ENCODE assay signal across 8 cellular contexts in the genomic region with DNA sequence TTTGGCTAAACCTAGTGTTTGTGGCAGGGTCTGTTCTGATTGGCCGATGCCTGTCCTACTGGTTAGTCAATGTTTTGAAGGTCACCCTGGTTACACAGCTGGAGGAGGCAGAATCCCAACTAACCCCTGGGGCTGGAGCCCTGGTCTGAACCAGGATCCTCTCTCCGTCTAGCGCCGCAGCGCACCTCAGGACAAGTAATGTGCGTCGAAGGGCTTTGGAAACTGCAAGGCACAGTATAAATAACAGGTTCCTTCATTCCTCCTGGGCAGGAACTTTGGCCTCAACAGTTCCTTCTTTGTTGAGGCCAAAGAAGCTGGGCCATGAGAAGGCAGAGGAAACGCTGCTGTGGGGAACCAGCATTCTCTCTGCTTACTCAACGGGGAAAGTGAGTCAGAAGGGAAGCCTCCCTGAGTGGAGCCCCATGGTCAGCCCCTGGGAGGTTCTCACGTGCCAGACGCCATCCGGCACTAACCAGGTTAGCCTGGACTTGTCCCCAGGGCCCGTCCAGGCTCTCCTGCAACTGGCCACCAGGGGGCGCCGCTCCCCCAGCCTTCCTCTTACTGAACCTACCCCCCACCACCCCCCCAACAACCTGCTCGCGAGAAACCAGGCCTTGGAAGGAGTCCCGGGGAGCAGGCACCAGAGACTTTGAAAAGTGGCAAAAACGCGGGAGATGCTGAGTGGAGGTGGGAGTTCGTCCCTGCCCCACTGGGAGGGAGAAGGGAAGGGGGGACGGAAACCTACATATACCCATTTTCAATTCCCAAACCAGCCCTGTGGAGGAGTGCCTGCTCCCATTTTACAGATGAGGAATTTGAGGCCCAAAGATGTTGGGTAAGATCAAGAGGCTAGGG. TPM values are rescaled to one million over a fixed set of nuclear protein-coding genes. Genes with fewer than 3 reads are reported as not detected.
A peak's percentile ranks its signal among the peaks of the same experiment; 100 is the strongest.
DNase-seq lines count a peak whose midpoint lies in the region; ATAC-seq and TF ChIP-seq lines count a peak whose summit lies in the region.

No MANE protein-coding gene starts in this region.

- CTCF ChIA-PET in PC-9 (lab: Charles Lee), result interaction anchor here (1.0 to 2.2 kb wide), 7 partner anchors 34 to 102 kb away, joined by 3 to 18 read pairs (median 6); no protein-coding TSS in a partner anchor

- POLR2A ChIA-PET in PC-9 (lab: Charles Lee; ENCODE audit: unreplicated experiment), result interaction anchor here (0.6 to 1.4 kb wide), 7 partner anchors 29 to 715 kb away, joined by 3 to 24 read pairs (median 5); a partner anchor contains a TSS
- POLR2A ChIA-PET in naive thymus-derived CD8-positive, alpha-beta T cell (lab: Charles Lee), result interaction anchor here (0.5 to 5.7 kb wide), 10 partner anchors 30 to 105 kb away, joined by 3 to 53 read pairs (median 19); a partner anchor contains a TSS

- H3K4me1 ChIP-seq in PC-9 (replicated peaks; ENCODE audit: insufficient read depth), result peaks cover 45% of the 10 kb centered on the region
- H3K4me1 ChIP-seq in esophagus squamous epithelium, result peaks cover 42 to 65% (median 43%) of the 10 kb centered on the region in 3 donors

- DNase-seq in D341Med (ENCODE audit: low spot score) (peak; percentile 90), HuH-7.5 (ENCODE audit: low spot score) (peak; percentile 92), PC-9 (peak; percentile 76 to 90), esophagus squamous epithelium (lab: John Stamatoyannopoulos, UW) (peak; percentile 68)
- peak; percentile 97 to 98 for DNase-seq in activated T-cell treated with anti-CD3 and anti-CD28 coated beads, Interleukin-2, amount 50 U/mL, for 48 hours
- peak; percentile 76 to 94 (median 85) for DNase-seq in naive thymus-derived CD8-positive, alpha-beta T cell

- BruUV-seq in PC-9 (replicated peaks; lab: Mats Ljungman, UMichigan), result no TSS peak

- H3K27me3 ChIP-seq in PC-9 (ENCODE audit: insufficient read depth, low read depth), result no peaks in the 10 kb centered on the region
- no peaks in the 10 kb centered on the region for H3K27me3 ChIP-seq in esophagus squamous epithelium

- no peaks in the 10 kb centered on the region for H4K20me1 ChIP-seq in PC-9 (ENCODE audit: insufficient read depth)

- H3K36me3 ChIP-seq in PC-9 (ENCODE audit: low read depth) (no peaks in the 10 kb centered on the region), esophagus squamous epithelium (no peaks in the 10 kb centered on the region)

- peaks cover 5% of the 10 kb centered on the region; the same call in 1 of the 2 replicates for H3K79me2 ChIP-seq in PC-9 (ENCODE audit: low read depth)

- peak overlapping the region; percentile 5 to 95 (median 80) for H3K27ac Mint-ChIP-seq in naive thymus-derived CD8-positive, alpha-beta T cell
- H3K27ac Mint-ChIP-seq in stimulated activated memory B cell treated with anti-CD40 and anti-IgM and Interleukin-4, amounts not matched to agents 10 μg/mL and 1 μg/mL and 100 μg/mL, for 72 hours, result peak overlapping the region; percentile 99

- peak in 1 of 4 donors; percentile 11 for TF ChIP-seq POLR2A in esophagus squamous epithelium (IDR thresholded peaks at IDR 0.05)

- no peaks in the 10 kb centered on the region for H3K36me3 Mint-ChIP-seq in naive thymus-derived CD8-positive, alpha-beta T cell
- H3K36me3 Mint-ChIP-seq in stimulated activated memory B cell treated with anti-CD40 and anti-IgM and Interleukin-4, amounts not matched to agents 10 μg/mL and 1 μg/mL and 100 μg/mL, for 72 hours, result no peaks in the 10 kb centered on the region

- WGBS in esophagus squamous epithelium, 2 donors, result 0 to 2% methylated on average over 5 to 10 of the region's 22 CpGs

- H3F3A ChIP-seq in PC-9 (ENCODE audit: insufficient read depth, low read depth), result peaks cover 42% of the 10 kb centered on the region

- H3K27me3 Mint-ChIP-seq in naive thymus-derived CD8-positive, alpha-beta T cell, result no peaks in the 10 kb centered on the region
- H3K27me3 Mint-ChIP-seq in stimulated activated memory B cell treated with anti-CD40 and anti-IgM and Interleukin-4, amounts not matched to agents 10 μg/mL and 1 μg/mL and 100 μg/mL, for 72 hours, result no peaks in the 10 kb centered on the region

- no peaks in the 10 kb centered on the region for H3K9me2 ChIP-seq in PC-9 (ENCODE audit: insufficient read depth)

- 0 out of 2 replicates have a peak overlapping the region, but pooled peaks have one; percentile 37 for H2AFZ ChIP-seq in PC-9

- H3K4me3 ChIP-seq in PC-9 (peak overlapping the region; percentile 29; the same call in 1 of the 2 replicates), esophagus squamous epithelium (peak overlapping the region in 1 of 4 donors; percentile 70)

- H3K4me2 ChIP-seq in PC-9, result peak overlapping the region; percentile 98

- TF ChIP-seq CTCF in PC-9 (conservative IDR thresholded peaks at IDR 0.05), result peak; percentile 97
- TF ChIP-seq CTCF in esophagus squamous epithelium (IDR thresholded peaks at IDR 0.05), result peak; percentile 94 to 99 (median 98)

- H3K9me3 Mint-ChIP-seq in naive thymus-derived CD8-positive, alpha-beta T cell, result no peaks in the 10 kb centered on the region
- H3K9me3 Mint-ChIP-seq in stimulated activated memory B cell treated with anti-CD40 and anti-IgM and Interleukin-4, amounts not matched to agents 10 μg/mL and 1 μg/mL and 100 μg/mL, for 72 hours, result no peaks in the 10 kb centered on the region

- H3K27ac ChIP-seq in PC-9, result peak overlapping the region; percentile 98
- H3K27ac ChIP-seq in esophagus squamous epithelium, result peak overlapping the region; percentile 90 to 98 (median 94)

- H3K9me3 ChIP-seq in PC-9 (ENCODE audit: insufficient read depth, low read depth) (no peaks in the 10 kb centered on the region), esophagus squamous epithelium (no peaks in the 10 kb centered on the region)

- peak overlapping the region; percentile 57 to 91 (median 88) for H3K4me3 Mint-ChIP-seq in naive thymus-derived CD8-positive, alpha-beta T cell
- H3K4me3 Mint-ChIP-seq in stimulated activated memory B cell treated with anti-CD40 and anti-IgM and Interleukin-4, amounts not matched to agents 10 μg/mL and 1 μg/mL and 100 μg/mL, for 72 hours, result peak overlapping the region; percentile 82

- peaks cover 10 to 38% (median 30%) of the 10 kb centered on the region in 4 donors for H3K4me1 Mint-ChIP-seq in naive thymus-derived CD8-positive, alpha-beta T cell
- H3K4me1 Mint-ChIP-seq in stimulated activated memory B cell treated with anti-CD40 and anti-IgM and Interleukin-4, amounts not matched to agents 10 μg/mL and 1 μg/mL and 100 μg/mL, for 72 hours, result peaks cover 45% of the 10 kb centered on the region

- intact Hi-C loops in PC-9 (cut with micrococcal nuclease; ENCODE audit: unreplicated experiment) (loop anchor here (1.0 to 5.0 kb wide), 9 partner anchors 36 to 240 kb away; a partner anchor contains a TSS), esophagus squamous epithelium (cut with DNase I) (loop anchor here (2.0 to 5.0 kb wide), 2 partner anchors 60 to 98 kb away; no protein-coding TSS in a partner anchor)

- peak; percentile 36 for ATAC-seq in GM21381 (IDR thresholded peaks at IDR 0.05; ENCODE audit: unreplicated experiment)
- peak; percentile 59 to 76 for ATAC-seq in naive thymus-derived CD8-positive, alpha-beta T cell
- peak; percentile 72 for ATAC-seq in stimulated activated memory B cell treated with anti-CD40 and anti-IgM and Interleukin-4, amounts not matched to agents 10 μg/mL and 1 μg/mL and 100 μg/mL, for 72 hours

RNA-seq across cellular contexts. Expression of a gene that starts 19.8 kb away (rescaled TPM):
- total RNA-seq in PC-9 (2021), result not detected in 2 replicates
- not detected for total RNA-seq in esophagus squamous epithelium
- not detected for total RNA-seq in naive thymus-derived CD8-positive, alpha-beta T cell
- polyA plus RNA-seq in naive thymus-derived CD8-positive, alpha-beta T cell, result not detected
